27 cellular contexts compared by ENCODE assay signal in genomic region chr3:178186666-178187065, GRCh38.
"Had no signal": no experiment of that assay in that cellular context is flagged by ENCODE, and none has a peak within 500 bp of the region (broad histone marks: within the 10 kb centered on the region; RNA-seq: fewer than 3 reads in every experiment).

No MANE protein-coding gene starts in this region.

- H3K9ac ChIP-seq: neural progenitor cell had no signal

- H3K36me3 ChIP-seq: left lung, neural progenitor cell, neutrophil, right atrium auricular region, suprapubic skin, thoracic aorta, tibial artery, upper lobe of right lung had no signal

- H3K27me3 ChIP-seq: left lung, neural progenitor cell, neutrophil, right atrium auricular region, suprapubic skin, tibial artery, upper lobe of right lung had no signal

- H3K4me3 ChIP-seq: left lung, lung, neural progenitor cell, right atrium auricular region, skin epidermis, suprapubic skin, thoracic aorta, tibial artery, upper lobe of right lung had no signal

- H3K9me3 ChIP-seq: left lung, neutrophil, right atrium auricular region, suprapubic skin, thoracic aorta, tibial artery, upper lobe of right lung had no signal

- H2AFZ ChIP-seq: neural progenitor cell had no signal

- H3K4me1 ChIP-seq: left lung, suprapubic skin, tibial artery, upper lobe of right lung had no signal

- FAIRE-seq: keratinocyte, urothelium cell line had no signal

- H3K27ac ChIP-seq: left lung, neural progenitor cell, neutrophil, right atrium auricular region, skin epidermis, suprapubic skin, thoracic aorta, tibial artery, upper lobe of right lung had no signal

- H3K4me2 ChIP-seq: neural progenitor cell had no signal

- DNase-seq: hippocampal formation; left colon; left lung; mesendoderm; naive B cell; natural killer cell; nephron progenitor cell; occipital lobe; stimulated activated CD4-positive, alpha-beta T cell treated with anti-CD3 and anti-CD28 coated beads, Interleukin-12 subunit alpha, Interleukin-12 subunit beta, amount 100 ng/mL, for 4 hours; stimulated activated CD4-positive, alpha-beta T cell treated with anti-CD3 and anti-CD28 coated beads, Interleukin-15, amount 100 ng/mL, for 24 hours; stimulated activated CD4-positive, alpha-beta T cell treated with anti-CD3 and anti-CD28 coated beads, Interleukin-2, amount 100 ng/mL, for 24 hours; stimulated activated CD4-positive, alpha-beta T cell treated with anti-CD3 and anti-CD28 coated beads, Interleukin-4, amount 100 ng/mL, for 1 hour; stimulated activated naive B cell treated with anti-CD40 and anti-IgM and Interleukin-4, amounts not matched to agents 10 μg/mL and 1 μg/mL and 100 μg/mL, for 72 hours; stimulated activated naive CD8-positive, alpha-beta T cell treated with anti-CD3 and anti-CD28 coated beads, Interleukin-15, Interleukin-2, amounts not matched to agents 100 U/mL and 50 U/mL, for 24 hours; tibial artery; trophoblast cell; upper lobe of right lung had no signal

- ATAC-seq: left colon; left lung; natural killer cell; sciatic nerve; stimulated activated naive B cell treated with anti-CD40 and anti-IgM and Interleukin-4, amounts not matched to agents 10 μg/mL and 1 μg/mL and 100 μg/mL, for 72 hours; stimulated activated naive CD8-positive, alpha-beta T cell treated with anti-CD3 and anti-CD28 coated beads, Interleukin-15, Interleukin-2, amounts not matched to agents 100 U/mL and 50 U/mL, for 24 hours; upper lobe of right lung had no signal
